10 cellular contexts compared by ENCODE assay signal in genomic region chr19:13526552-13526951, GRCh38.
A peak's percentile ranks its signal among the peaks of the same experiment; 100 is the strongest.
DNase-seq lines count a peak whose midpoint lies in the region; ATAC-seq and TF ChIP-seq lines count a peak whose summit lies in the region.
"Had no signal": no experiment of that assay in that cellular context is flagged by ENCODE, and none has a peak within 500 bp of the region (broad histone marks: within the 10 kb centered on the region; RNA-seq: fewer than 3 reads in every experiment).

No MANE protein-coding gene starts in this region.

- DNase-seq in NCI-H2227 (lab: John Stamatoyannopoulos, UW; ENCODE audit: unreplicated experiment), result peak; percentile 6
- DNase-seq in NCI-H2227 treated with DMSO at 0.1 percent for 48 hours (lab: John Stamatoyannopoulos, UW), result no peak
- no peak for DNase-seq in GM13977 (ENCODE audit: low spot score)
- DNase-seq in RWPE1 (ENCODE audit: low spot score), result no peak
- DNase-seq in iPS DF 19.7 (ENCODE audit: low read depth, low spot score), result peak; percentile 50
- DNase-seq in central memory CD4-positive, alpha-beta T cell, result no peak
- DNase-seq: CD8-positive, alpha-beta T cell had no signal

- TF ChIP-seq CTCF in GM13977 (IDR thresholded peaks at IDR 0.05; ENCODE audit: extremely low read depth, insufficient read depth, missing control alignments) (peak; percentile 40), RWPE1 (conservative IDR thresholded peaks at IDR 0.05; ENCODE audit: low read depth) (0 out of 2 replicates have a peak, but pooled peaks have one; percentile 11)

- CTCF ChIA-PET in RWPE1 (lab: Yijun Ruan, JAX), result interaction anchor here (0.5 to 0.7 kb wide), 2 partner anchors 21 to 332 kb away, joined by 3 read pairs; no protein-coding TSS in a partner anchor

- POLR2A ChIA-PET in RWPE1 (lab: Yijun Ruan, JAX; ENCODE audit: low non-redundant PET), result no interaction called here

- no peak overlapping the region for H3K27ac ChIP-seq in RWPE1

- in situ Hi-C loops in GM13977 (cut with MboI; ENCODE audit: low pct_unique_long_range_greater_than_20kb, low sequenced_read_pairs, unreplicated experiment), result no loop called here

- no peak for ATAC-seq in GM21381 (IDR thresholded peaks at IDR 0.05; ENCODE audit: unreplicated experiment)
- ATAC-seq in GM21576 (IDR thresholded peaks at IDR 0.05; ENCODE audit: unreplicated experiment), result no peak
- ATAC-seq: activated naive CD4-positive, alpha-beta T cell treated with anti-CD3 and anti-CD28 coated beads, Interleukin-2, amount 50 U/mL, for 72 hours; CD8-positive, alpha-beta T cell had no signal

Comparison
In these comparisons a context has a peak if more than half of its experiments do, and no peak if none do; other contexts are left out.
1. DNase-seq: peak in NCI-H2227 (single experiment) and iPS DF 19.7 (single experiment); none in NCI-H2227 treated with DMSO at 0.1 percent for 48 hours (single experiment), GM13977 (single experiment), RWPE1 (single experiment) and central memory CD4-positive, alpha-beta T cell (single experiment).